Comparison of ENCODE assay signal across 1 cellular context in the genomic region with DNA sequence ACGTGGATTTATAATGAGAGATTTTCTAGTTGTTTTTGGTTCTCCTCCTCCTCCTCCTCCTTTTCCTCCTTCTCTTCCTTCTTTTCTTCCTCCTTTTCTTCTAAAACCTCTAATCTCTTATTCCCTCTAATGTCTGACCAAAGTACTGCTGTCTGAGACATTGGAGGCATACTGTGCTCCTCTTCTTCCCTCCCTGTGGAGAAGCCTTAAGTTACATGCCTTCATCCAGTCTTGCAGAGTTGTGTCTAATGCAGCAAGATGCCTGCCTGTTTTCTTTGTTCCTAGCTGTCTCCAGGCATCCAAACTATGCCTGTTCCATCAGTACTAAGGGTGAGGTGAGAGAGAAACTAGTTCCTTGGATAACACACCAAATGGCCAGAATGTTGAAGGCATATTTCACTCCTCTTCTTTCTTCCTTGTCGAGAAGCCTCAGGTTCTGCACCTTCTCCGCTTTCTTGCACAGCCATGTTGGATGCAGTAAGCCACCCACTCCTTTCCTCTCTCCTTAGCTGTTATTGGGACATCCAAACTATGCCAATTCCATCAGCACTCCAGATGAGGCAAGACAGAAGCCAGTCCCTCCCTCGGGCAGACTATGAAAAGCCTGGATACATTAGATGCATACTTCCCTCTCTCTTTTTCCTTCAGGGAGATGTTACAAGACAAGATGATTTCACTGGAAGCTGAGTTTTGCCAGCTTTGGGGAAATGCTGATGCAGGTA.
TF ChIP-seq lines count a peak whose summit lies in the region.

No MANE protein-coding gene starts in this region.

TF ChIP-seq in HCT116, 20 proteins besides CTCF, POLR2A, EP300 and RAD21 (continued from another document):
- TF ChIP-seq YY1 (IDR thresholded peaks at IDR 0.05; ENCODE audit: extremely low read depth, insufficient replicate concordance, low read depth, low read length) (no peak), SRF (IDR thresholded peaks at IDR 0.05; ENCODE audit: low read depth) (no peak), ELF1 (IDR thresholded peaks at IDR 0.05; ENCODE audit: borderline replicate concordance, low read depth) (no peak), SP1 (IDR thresholded peaks at IDR 0.05; ENCODE audit: low read depth) (no peak), JUND (IDR thresholded peaks at IDR 0.05) (no peak)
- TF ChIP-seq, protein P1, sequence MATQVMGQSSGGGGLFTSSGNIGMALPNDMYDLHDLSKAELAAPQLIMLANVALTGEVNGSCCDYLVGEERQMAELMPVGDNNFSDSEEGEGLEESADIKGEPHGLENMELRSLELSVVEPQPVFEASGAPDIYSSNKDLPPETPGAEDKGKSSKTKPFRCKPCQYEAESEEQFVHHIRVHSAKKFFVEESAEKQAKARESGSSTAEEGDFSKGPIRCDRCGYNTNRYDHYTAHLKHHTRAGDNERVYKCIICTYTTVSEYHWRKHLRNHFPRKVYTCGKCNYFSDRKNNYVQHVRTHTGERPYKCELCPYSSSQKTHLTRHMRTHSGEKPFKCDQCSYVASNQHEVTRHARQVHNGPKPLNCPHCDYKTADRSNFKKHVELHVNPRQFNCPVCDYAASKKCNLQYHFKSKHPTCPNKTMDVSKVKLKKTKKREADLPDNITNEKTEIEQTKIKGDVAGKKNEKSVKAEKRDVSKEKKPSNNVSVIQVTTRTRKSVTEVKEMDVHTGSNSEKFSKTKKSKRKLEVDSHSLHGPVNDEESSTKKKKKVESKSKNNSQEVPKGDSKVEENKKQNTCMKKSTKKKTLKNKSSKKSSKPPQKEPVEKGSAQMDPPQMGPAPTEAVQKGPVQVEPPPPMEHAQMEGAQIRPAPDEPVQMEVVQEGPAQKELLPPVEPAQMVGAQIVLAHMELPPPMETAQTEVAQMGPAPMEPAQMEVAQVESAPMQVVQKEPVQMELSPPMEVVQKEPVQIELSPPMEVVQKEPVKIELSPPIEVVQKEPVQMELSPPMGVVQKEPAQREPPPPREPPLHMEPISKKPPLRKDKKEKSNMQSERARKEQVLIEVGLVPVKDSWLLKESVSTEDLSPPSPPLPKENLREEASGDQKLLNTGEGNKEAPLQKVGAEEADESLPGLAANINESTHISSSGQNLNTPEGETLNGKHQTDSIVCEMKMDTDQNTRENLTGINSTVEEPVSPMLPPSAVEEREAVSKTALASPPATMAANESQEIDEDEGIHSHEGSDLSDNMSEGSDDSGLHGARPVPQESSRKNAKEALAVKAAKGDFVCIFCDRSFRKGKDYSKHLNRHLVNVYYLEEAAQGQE (IDR thresholded peaks at IDR 0.05; ENCODE audit: low read depth) = no peak
